Comparison of ENCODE assay signal across 10 cellular contexts in the genomic region with DNA sequence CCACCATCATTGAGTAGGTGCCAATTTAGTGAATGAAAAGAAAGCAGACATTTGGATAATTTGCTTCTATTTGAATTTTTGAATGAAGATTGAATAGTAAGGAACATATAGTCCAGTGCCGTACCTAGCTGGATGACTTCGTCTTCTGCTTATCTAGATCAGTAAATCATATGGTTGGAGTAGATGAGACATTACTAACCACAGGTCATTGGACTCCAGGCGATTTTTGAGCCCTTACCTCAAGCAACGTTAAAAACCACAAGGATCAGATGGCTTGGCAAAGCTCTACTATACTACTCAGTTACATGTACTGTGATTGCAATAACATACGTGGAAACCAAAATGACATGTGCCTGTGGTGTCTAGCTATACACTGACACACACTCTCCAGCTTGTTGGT. TPM values are rescaled to one million over a fixed set of nuclear protein-coding genes. Genes with fewer than 3 reads are reported as not detected.
DNase-seq lines count a peak whose midpoint lies in the region; ATAC-seq and TF ChIP-seq lines count a peak whose summit lies in the region.
"Had no signal": no experiment of that assay in that cellular context is flagged by ENCODE, and none has a peak within 500 bp of the region (broad histone marks: within the 10 kb centered on the region; RNA-seq: fewer than 3 reads in every experiment).

No MANE protein-coding gene starts in this region.

- no peak overlapping the region for H3K27ac Mint-ChIP-seq in GM23338
- H3K27ac Mint-ChIP-seq in glutamatergic neuron (ENCODE audit: unreplicated experiment) = no peak overlapping the region

- H3K27me3 Mint-ChIP-seq in GM23338 (ENCODE audit: insufficient read depth, low read depth, poor library complexity) (peaks cover 14% of the 10 kb centered on the region), glutamatergic neuron (ENCODE audit: unreplicated experiment) (peaks cover 13% of the 10 kb centered on the region)

- TF ChIP-seq CTCF in AG09309 (IDR thresholded peaks at IDR 0.05; ENCODE audit: control insufficient read depth, insufficient read depth, low read depth, low read length, missing control alignments) (no peak), GM23338 (conservative IDR thresholded peaks at IDR 0.05; ENCODE audit: low read depth in 2 of 2) (no peak), WI38 (IDR thresholded peaks at IDR 0.05; ENCODE audit: low read depth, low read length) (no peak), glutamatergic neuron (IDR thresholded peaks at IDR 0.05; ENCODE audit: partially characterized antibody, unreplicated experiment) (no peak)

- peaks cover 9% of the 10 kb centered on the region for H3F3A ChIP-seq in GM23338 (replicated peaks; ENCODE audit: low read depth)

- H3K9me3 Mint-ChIP-seq in GM23338 = no peaks in the 10 kb centered on the region
- peaks cover 11% of the 10 kb centered on the region for H3K9me3 Mint-ChIP-seq in glutamatergic neuron (ENCODE audit: unreplicated experiment)

- H3K36me3 Mint-ChIP-seq in GM23338 (ENCODE audit: low read depth) (peaks cover 1% of the 10 kb centered on the region; the same call in 1 of the 3 replicates), glutamatergic neuron (ENCODE audit: unreplicated experiment) (no peaks in the 10 kb centered on the region)

- H4K20me1 ChIP-seq in GM23338 (replicated peaks; ENCODE audit: insufficient read depth) = peaks cover 1% of the 10 kb centered on the region

- no peaks in the 10 kb centered on the region for H3K36me3 ChIP-seq in GM23338 (ENCODE audit: insufficient read depth)

- no peak for ATAC-seq in GM23338
- no peak for ATAC-seq in HG03354 (IDR thresholded peaks at IDR 0.05; ENCODE audit: poor library complexity, severe bottlenecking, unreplicated experiment)
- ATAC-seq in HG03280 (IDR thresholded peaks at IDR 0.05; ENCODE audit: unreplicated experiment) = no peak

- H3K4me3 ChIP-seq in AG09309 (ENCODE audit: control insufficient read depth, low read depth, low read length) = peak overlapping the region; percentile 94; the same call in 1 of the 2 replicates
- H3K4me3 ChIP-seq in GM23338 = no peak overlapping the region
- H3K4me3 ChIP-seq in WI38 (ENCODE audit: low read depth, low read length) = peak overlapping the region; percentile 84

- no peaks in the 10 kb centered on the region for H3K9me2 ChIP-seq in GM23338 (ENCODE audit: insufficient read depth)

- peaks cover 28% of the 10 kb centered on the region for H3K79me2 ChIP-seq in GM23338 (replicated peaks; ENCODE audit: insufficient read depth)

- H3K4me2 ChIP-seq in GM23338 = peak overlapping the region; percentile 85; the same call in 1 of the 2 replicates

- H2AFZ ChIP-seq in GM23338 = no peak overlapping the region

- H3K4me1 ChIP-seq in GM23338 (ENCODE audit: insufficient read depth) = peaks cover 12% of the 10 kb centered on the region

- DNase-seq in AG09309 (ENCODE audit: low read depth) = no peak
- DNase-seq in GM23338 (ENCODE audit: low spot score) = no peak
- DNase-seq in glutamatergic neuron = no peak
- DNase-seq in germinal center (ENCODE audit: low spot score) = no peak
- no peak for DNase-seq in NCI-H2227 treated with DMSO at 0.1 percent for 48 hours (lab: John Stamatoyannopoulos, UW)
- DNase-seq: NCI-H1048 had no signal

- peaks cover 22% of the 10 kb centered on the region for H3K4me1 Mint-ChIP-seq in GM23338
- peaks cover 10% of the 10 kb centered on the region for H3K4me1 Mint-ChIP-seq in glutamatergic neuron (ENCODE audit: low read depth, unreplicated experiment)

- H3K27ac ChIP-seq in GM23338 (ENCODE audit: low read depth) = no peak overlapping the region

- peaks cover 19% of the 10 kb centered on the region for H3K27me3 ChIP-seq in GM23338 (ENCODE audit: insufficient read depth)

- H3K4me3 Mint-ChIP-seq in GM23338 (peak overlapping the region; percentile 88; the same call in 1 of the 3 replicates), glutamatergic neuron (ENCODE audit: unreplicated experiment) (peak overlapping the region; percentile 16)

TF ChIP-seq in GM23338, 12 proteins besides CTCF, POLR2A, EP300 and RAD21 (continues in another document):
- TF ChIP-seq, protein P1, sequence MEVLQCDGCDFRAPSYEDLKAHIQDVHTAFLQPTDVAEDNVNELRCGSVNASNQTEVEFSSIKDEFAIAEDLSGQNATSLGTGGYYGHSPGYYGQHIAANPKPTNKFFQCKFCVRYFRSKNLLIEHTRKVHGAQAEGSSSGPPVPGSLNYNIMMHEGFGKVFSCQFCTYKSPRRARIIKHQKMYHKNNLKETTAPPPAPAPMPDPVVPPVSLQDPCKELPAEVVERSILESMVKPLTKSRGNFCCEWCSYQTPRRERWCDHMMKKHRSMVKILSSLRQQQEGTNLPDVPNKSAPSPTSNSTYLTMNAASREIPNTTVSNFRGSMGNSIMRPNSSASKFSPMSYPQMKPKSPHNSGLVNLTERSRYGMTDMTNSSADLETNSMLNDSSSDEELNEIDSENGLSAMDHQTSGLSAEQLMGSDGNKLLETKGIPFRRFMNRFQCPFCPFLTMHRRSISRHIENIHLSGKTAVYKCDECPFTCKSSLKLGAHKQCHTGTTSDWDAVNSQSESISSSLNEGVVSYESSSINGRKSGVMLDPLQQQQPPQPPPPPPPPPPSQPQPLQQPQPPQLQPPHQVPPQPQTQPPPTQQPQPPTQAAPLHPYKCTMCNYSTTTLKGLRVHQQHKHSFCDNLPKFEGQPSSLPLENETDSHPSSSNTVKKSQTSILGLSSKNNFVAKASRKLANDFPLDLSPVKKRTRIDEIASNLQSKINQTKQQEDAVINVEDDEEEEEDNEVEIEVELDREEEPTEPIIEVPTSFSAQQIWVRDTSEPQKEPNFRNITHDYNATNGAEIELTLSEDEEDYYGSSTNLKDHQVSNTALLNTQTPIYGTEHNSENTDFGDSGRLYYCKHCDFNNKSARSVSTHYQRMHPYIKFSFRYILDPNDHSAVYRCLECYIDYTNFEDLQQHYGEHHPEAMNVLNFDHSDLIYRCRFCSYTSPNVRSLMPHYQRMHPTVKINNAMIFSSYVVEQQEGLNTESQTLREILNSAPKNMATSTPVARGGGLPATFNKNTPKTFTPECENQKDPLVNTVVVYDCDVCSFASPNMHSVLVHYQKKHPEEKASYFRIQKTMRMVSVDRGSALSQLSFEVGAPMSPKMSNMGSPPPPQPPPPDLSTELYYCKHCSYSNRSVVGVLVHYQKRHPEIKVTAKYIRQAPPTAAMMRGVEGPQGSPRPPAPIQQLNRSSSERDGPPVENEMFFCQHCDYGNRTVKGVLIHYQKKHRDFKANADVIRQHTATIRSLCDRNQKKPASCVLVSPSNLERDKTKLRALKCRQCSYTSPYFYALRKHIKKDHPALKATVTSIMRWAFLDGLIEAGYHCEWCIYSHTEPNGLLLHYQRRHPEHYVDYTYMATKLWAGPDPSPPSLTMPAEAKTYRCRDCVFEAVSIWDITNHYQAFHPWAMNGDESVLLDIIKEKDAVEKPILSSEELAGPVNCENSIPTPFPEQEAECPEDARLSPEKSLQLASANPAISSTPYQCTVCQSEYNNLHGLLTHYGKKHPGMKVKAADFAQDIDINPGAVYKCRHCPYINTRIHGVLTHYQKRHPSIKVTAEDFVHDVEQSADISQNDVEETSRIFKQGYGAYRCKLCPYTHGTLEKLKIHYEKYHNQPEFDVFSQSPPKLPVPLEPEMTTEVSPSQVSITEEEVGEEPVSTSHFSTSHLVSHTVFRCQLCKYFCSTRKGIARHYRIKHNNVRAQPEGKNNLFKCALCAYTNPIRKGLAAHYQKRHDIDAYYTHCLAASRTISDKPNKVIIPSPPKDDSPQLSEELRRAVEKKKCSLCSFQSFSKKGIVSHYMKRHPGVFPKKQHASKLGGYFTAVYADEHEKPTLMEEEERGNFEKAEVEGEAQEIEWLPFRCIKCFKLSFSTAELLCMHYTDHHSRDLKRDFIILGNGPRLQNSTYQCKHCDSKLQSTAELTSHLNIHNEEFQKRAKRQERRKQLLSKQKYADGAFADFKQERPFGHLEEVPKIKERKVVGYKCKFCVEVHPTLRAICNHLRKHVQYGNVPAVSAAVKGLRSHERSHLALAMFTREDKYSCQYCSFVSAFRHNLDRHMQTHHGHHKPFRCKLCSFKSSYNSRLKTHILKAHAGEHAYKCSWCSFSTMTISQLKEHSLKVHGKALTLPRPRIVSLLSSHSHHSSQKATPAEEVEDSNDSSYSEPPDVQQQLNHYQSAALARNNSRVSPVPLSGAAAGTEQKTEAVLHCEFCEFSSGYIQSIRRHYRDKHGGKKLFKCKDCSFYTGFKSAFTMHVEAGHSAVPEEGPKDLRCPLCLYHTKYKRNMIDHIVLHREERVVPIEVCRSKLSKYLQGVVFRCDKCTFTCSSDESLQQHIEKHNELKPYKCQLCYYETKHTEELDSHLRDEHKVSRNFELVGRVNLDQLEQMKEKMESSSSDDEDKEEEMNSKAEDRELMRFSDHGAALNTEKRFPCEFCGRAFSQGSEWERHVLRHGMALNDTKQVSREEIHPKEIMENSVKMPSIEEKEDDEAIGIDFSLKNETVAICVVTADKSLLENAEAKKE (CRISPR knock-in tag; IDR thresholded peaks at IDR 0.05) = no peak
- TF ChIP-seq ZNF331 (CRISPR knock-in tag; IDR thresholded peaks at IDR 0.05; ENCODE audit: low read depth) (no peak), CREB1 (CRISPR knock-in tag; IDR thresholded peaks at IDR 0.05; ENCODE audit: low read depth) (no peak), STAT1 (IDR thresholded peaks at IDR 0.05; ENCODE audit: unreplicated experiment) (no peak), NANOG (IDR thresholded peaks at IDR 0.05; ENCODE audit: borderline replicate concordance) (no peak)

RNA-seq across cellular contexts. Expression of gene SPATS2, which starts 1.7 kb away (rescaled TPM):
- total RNA-seq in GM23338 (2014; rRNA removed; shearing (Covaris generic)) = 20.6 and 28.1 TPM in 2 replicates
- 54.0 and 61.0 TPM in 2 replicates for polyA plus RNA-seq in GM23338 (2016; fragmentation: Nextera tagmentation; extraction: Ambion mirVana)
- total RNA-seq in glutamatergic neuron (ENCODE audit: unreplicated experiment) = 43.9 TPM

RNA-seq across cellular contexts. Expression of gene DNAJC22, which starts 18.9 kb away (rescaled TPM):
- 0.10 TPM in 1 of 2 replicates, not detected in the other for total RNA-seq in GM23338 (2014; rRNA removed; shearing (Covaris generic))
- not detected in 2 replicates for polyA plus RNA-seq in GM23338 (2016; fragmentation: Nextera tagmentation; extraction: Ambion mirVana)
- total RNA-seq in glutamatergic neuron (ENCODE audit: unreplicated experiment) = 4.5 TPM

RNA-seq across cellular contexts. Expression of gene C1QL4, which starts 28.6 kb away (rescaled TPM):
- total RNA-seq in GM23338 (2014; rRNA removed; shearing (Covaris generic)) = 0.12 TPM in 1 of 2 replicates, not detected in the other
- not detected in 2 replicates for polyA plus RNA-seq in GM23338 (2016; fragmentation: Nextera tagmentation; extraction: Ambion mirVana)
- 4.8 TPM for total RNA-seq in glutamatergic neuron (ENCODE audit: unreplicated experiment)
- polyA plus RNA-seq: esophagus had no signal

RNA-seq across cellular contexts. Expression of gene TROAP, which starts 42.5 kb away (rescaled TPM):
- total RNA-seq in GM23338 (2014; rRNA removed; shearing (Covaris generic)) = 27.6 and 46.4 TPM in 2 replicates
- polyA plus RNA-seq in GM23338 (2016; fragmentation: Nextera tagmentation; extraction: Ambion mirVana) = 44.7 and 47.5 TPM in 2 replicates
- 11.7 TPM for total RNA-seq in glutamatergic neuron (ENCODE audit: unreplicated experiment)
